20 cellular contexts compared by ENCODE assay signal in genomic region chr1:222107975-222108374, GRCh38.
DNase-seq lines count a peak whose midpoint lies in the region; ATAC-seq and TF ChIP-seq lines count a peak whose summit lies in the region.
"Had no signal": no experiment of that assay in that cellular context is flagged by ENCODE, and none has a peak within 500 bp of the region (broad histone marks: within the 10 kb centered on the region; RNA-seq: fewer than 3 reads in every experiment).

No MANE protein-coding gene starts in this region.

- H2BK5ac ChIP-seq in neuronal stem cell (ENCODE audit: low read length), result no peak overlapping the region

- H3K9me3 ChIP-seq in neuronal stem cell (replicated peaks in 1 of 2; ENCODE audit: control insufficient read depth in 2 of 2, insufficient read depth in 1 of 2, low read depth in 1 of 2, low read length in 2 of 2) (no peaks in the 10 kb centered on the region), upper lobe of right lung (no peaks in the 10 kb centered on the region), tibial artery (no peaks in the 10 kb centered on the region)
- H3K9me3 ChIP-seq: BLaER1, Caco-2 had no signal

- no peak overlapping the region for H2BK120ac ChIP-seq in neuronal stem cell (ENCODE audit: low read depth, low read length)

- no peaks in the 10 kb centered on the region for H3K27me3 Mint-ChIP-seq in activated naive CD8-positive, alpha-beta T cell treated with anti-CD3 and anti-CD28 coated beads, Interleukin-2, amount 50 U/mL, for 24 hours
- H3K27me3 Mint-ChIP-seq in activated naive CD8-positive, alpha-beta T cell treated with anti-CD3 and anti-CD28 coated beads for 36 hours, result no peaks in the 10 kb centered on the region
- H3K27me3 Mint-ChIP-seq in natural killer cell treated with Interleukin-12 subunit alpha and Interleukin-12 subunit beta and Interleukin-15 and Interleukin-18, amount 100 ng/mL, for 72 hours, result peaks cover 7 to 13% of the 10 kb centered on the region in 2 donors
- peaks cover 0 to 10% of the 10 kb centered on the region in 2 donors for H3K27me3 Mint-ChIP-seq in natural killer cell (ENCODE audit: low read depth in 2 of 2)
- peaks cover 11 to 28% of the 10 kb centered on the region in 2 donors for H3K27me3 Mint-ChIP-seq in effector memory CD8-positive, alpha-beta T cell
- H3K27me3 Mint-ChIP-seq: CD4-positive, CD25-positive, alpha-beta regulatory T cell had no signal

- H4K8ac ChIP-seq in neuronal stem cell (ENCODE audit: low read depth, low read length), result no peak overlapping the region

- H4K91ac ChIP-seq in neuronal stem cell (ENCODE audit: low read depth, low read length, poor library complexity), result no peak overlapping the region

- no peak overlapping the region for H2AFZ ChIP-seq in neuronal stem cell (ENCODE audit: low read length)
- H2AFZ ChIP-seq: GM23248 had no signal

- H2BK12ac ChIP-seq in neuronal stem cell (ENCODE audit: low read length), result no peak overlapping the region

- no CpG with 5 or more reads among the region's 4 CpGs for WGBS in neuronal stem cell (ENCODE audit: extremely low coverage in 2 of 2, insufficient read length in 2 of 2, insufficient replicate concordance in 1 of 2), 2 donors

- intact Hi-C loops in natural killer cell (cut with micrococcal nuclease), result no loop called here
- intact Hi-C loops in upper lobe of right lung (cut with DNase I), result no loop called here
- intact Hi-C loops in tibial artery (cut with DNase I; ENCODE audit: low total_unique reads), result no loop called here

- H3K79me1 ChIP-seq in neuronal stem cell (ENCODE audit: low read depth, low read length), result no peaks in the 10 kb centered on the region

- no peak overlapping the region for H3K4me3 Mint-ChIP-seq in activated naive CD8-positive, alpha-beta T cell treated with anti-CD3 and anti-CD28 coated beads, Interleukin-2, amount 50 U/mL, for 24 hours
- H3K4me3 Mint-ChIP-seq in activated naive CD8-positive, alpha-beta T cell treated with anti-CD3 and anti-CD28 coated beads for 36 hours, result no peak overlapping the region
- no peak overlapping the region for H3K4me3 Mint-ChIP-seq in natural killer cell treated with Interleukin-12 subunit alpha and Interleukin-12 subunit beta and Interleukin-15 and Interleukin-18, amount 100 ng/mL, for 72 hours
- H3K4me3 Mint-ChIP-seq in natural killer cell, result no peak overlapping the region
- H3K4me3 Mint-ChIP-seq in effector memory CD8-positive, alpha-beta T cell, result no peak overlapping the region
- H3K4me3 Mint-ChIP-seq: B cell; CD4-positive, CD25-positive, alpha-beta regulatory T cell; CD8-positive, alpha-beta T cell had no signal

- H3K4me1 Mint-ChIP-seq in activated naive CD8-positive, alpha-beta T cell treated with anti-CD3 and anti-CD28 coated beads, Interleukin-2, amount 50 U/mL, for 24 hours, result no peaks in the 10 kb centered on the region
- no peaks in the 10 kb centered on the region for H3K4me1 Mint-ChIP-seq in activated naive CD8-positive, alpha-beta T cell treated with anti-CD3 and anti-CD28 coated beads for 36 hours
- peaks cover 0 to 3% of the 10 kb centered on the region in 2 donors for H3K4me1 Mint-ChIP-seq in natural killer cell treated with Interleukin-12 subunit alpha and Interleukin-12 subunit beta and Interleukin-15 and Interleukin-18, amount 100 ng/mL, for 72 hours (ENCODE audit: low read depth in 2 of 2)
- H3K4me1 Mint-ChIP-seq in natural killer cell, result no peaks in the 10 kb centered on the region
- H3K4me1 Mint-ChIP-seq in effector memory CD8-positive, alpha-beta T cell (ENCODE audit: low read depth in 2 of 2), result no peaks in the 10 kb centered on the region
- H3K4me1 Mint-ChIP-seq: B cell had no signal

- H3K4me1 ChIP-seq in neuronal stem cell (ENCODE audit: control insufficient read depth in 2 of 2, insufficient read depth in 1 of 2, low read depth in 1 of 2, low read length in 2 of 2) (peaks cover 0 to 10% of the 10 kb centered on the region in 2 donors), upper lobe of right lung (no peaks in the 10 kb centered on the region), tibial artery (no peaks in the 10 kb centered on the region)
- H3K4me1 ChIP-seq: BLaER1, Caco-2 had no signal

- no peak overlapping the region for H3K27ac Mint-ChIP-seq in activated naive CD8-positive, alpha-beta T cell treated with anti-CD3 and anti-CD28 coated beads, Interleukin-2, amount 50 U/mL, for 24 hours
- no peak overlapping the region for H3K27ac Mint-ChIP-seq in activated naive CD8-positive, alpha-beta T cell treated with anti-CD3 and anti-CD28 coated beads for 36 hours
- no peak overlapping the region for H3K27ac Mint-ChIP-seq in natural killer cell treated with Interleukin-12 subunit alpha and Interleukin-12 subunit beta and Interleukin-15 and Interleukin-18, amount 100 ng/mL, for 72 hours
- H3K27ac Mint-ChIP-seq in natural killer cell, result no peak overlapping the region
- no peak overlapping the region for H3K27ac Mint-ChIP-seq in effector memory CD8-positive, alpha-beta T cell
- H3K27ac Mint-ChIP-seq: B cell; CD4-positive, CD25-positive, alpha-beta regulatory T cell; CD8-positive, alpha-beta T cell had no signal

- no peaks in the 10 kb centered on the region for H3K9me3 Mint-ChIP-seq in activated naive CD8-positive, alpha-beta T cell treated with anti-CD3 and anti-CD28 coated beads, Interleukin-2, amount 50 U/mL, for 24 hours
- no peaks in the 10 kb centered on the region for H3K9me3 Mint-ChIP-seq in activated naive CD8-positive, alpha-beta T cell treated with anti-CD3 and anti-CD28 coated beads for 36 hours
- H3K9me3 Mint-ChIP-seq in natural killer cell treated with Interleukin-12 subunit alpha and Interleukin-12 subunit beta and Interleukin-15 and Interleukin-18, amount 100 ng/mL, for 72 hours, result peaks cover 3% of the 10 kb centered on the region
- H3K9me3 Mint-ChIP-seq in natural killer cell, result peaks cover 0 to 2% of the 10 kb centered on the region in 2 donors
- no peaks in the 10 kb centered on the region for H3K9me3 Mint-ChIP-seq in effector memory CD8-positive, alpha-beta T cell
- H3K9me3 Mint-ChIP-seq: CD4-positive, CD25-positive, alpha-beta regulatory T cell; CD8-positive, alpha-beta T cell had no signal

- no peak for DNase-seq in activated naive CD8-positive, alpha-beta T cell treated with anti-CD3 and anti-CD28 coated beads, Interleukin-2, amount 50 U/mL, for 24 hours
- no peak for DNase-seq in activated naive CD8-positive, alpha-beta T cell treated with anti-CD3 and anti-CD28 coated beads for 36 hours
- no peak for DNase-seq in natural killer cell treated with Interleukin-12 subunit alpha and Interleukin-12 subunit beta and Interleukin-15 and Interleukin-18, amount 100 ng/mL, for 72 hours (ENCODE audit: low spot score)
- DNase-seq in natural killer cell, result no peak
- no peak for DNase-seq in neuronal stem cell (ENCODE audit: low spot score)
- no peak for DNase-seq in upper lobe of right lung
- no peak for DNase-seq in tibial artery
- no peak for DNase-seq in effector memory CD8-positive, alpha-beta T cell
- DNase-seq: Caco-2; CD4-positive, CD25-positive, alpha-beta regulatory T cell; CD8-positive, alpha-beta T cell; DMS153; DND-41; GM23248; H7; HCEC 1CT had no signal

- H3K36me3 Mint-ChIP-seq in activated naive CD8-positive, alpha-beta T cell treated with anti-CD3 and anti-CD28 coated beads, Interleukin-2, amount 50 U/mL, for 24 hours (ENCODE audit: low read depth), result no peaks in the 10 kb centered on the region
- no peaks in the 10 kb centered on the region for H3K36me3 Mint-ChIP-seq in activated naive CD8-positive, alpha-beta T cell treated with anti-CD3 and anti-CD28 coated beads for 36 hours
- no peaks in the 10 kb centered on the region for H3K36me3 Mint-ChIP-seq in natural killer cell treated with Interleukin-12 subunit alpha and Interleukin-12 subunit beta and Interleukin-15 and Interleukin-18, amount 100 ng/mL, for 72 hours
- H3K36me3 Mint-ChIP-seq in natural killer cell, result no peaks in the 10 kb centered on the region
- H3K36me3 Mint-ChIP-seq in effector memory CD8-positive, alpha-beta T cell (ENCODE audit: insufficient read depth), result no peaks in the 10 kb centered on the region
- H3K36me3 Mint-ChIP-seq: CD4-positive, CD25-positive, alpha-beta regulatory T cell; CD8-positive, alpha-beta T cell had no signal

- H3K4ac ChIP-seq in neuronal stem cell (ENCODE audit: low read length), result no peak overlapping the region

- H3K4me3 ChIP-seq in neuronal stem cell (ENCODE audit: low read length in 2 of 2) (no peak overlapping the region), upper lobe of right lung (no peak overlapping the region), tibial artery (no peak overlapping the region)
- H3K4me3 ChIP-seq: BLaER1, GM23248 had no signal

- H3K9ac ChIP-seq in neuronal stem cell (ENCODE audit: low read depth, low read length, poor library complexity), result no peak overlapping the region
- H3K9ac ChIP-seq: BLaER1, GM23248 had no signal

- peak overlapping the region; percentile 16 for H2AK5ac ChIP-seq in neuronal stem cell (ENCODE audit: low read depth, low read length)

- peak; percentile 36 for ATAC-seq in activated naive CD8-positive, alpha-beta T cell treated with anti-CD3 and anti-CD28 coated beads, Interleukin-2, amount 50 U/mL, for 24 hours
- ATAC-seq in natural killer cell treated with Interleukin-12 subunit alpha and Interleukin-12 subunit beta and Interleukin-15 and Interleukin-18, amount 100 ng/mL, for 72 hours, result peak; percentile 34 to 55
- ATAC-seq in natural killer cell (no peak), upper lobe of right lung (peak; percentile 31)
- ATAC-seq in effector memory CD8-positive, alpha-beta T cell (replicated peaks), result no peak
- ATAC-seq: CD8-positive, alpha-beta T cell had no signal

- H3K36me3 ChIP-seq in neuronal stem cell (replicated peaks in 1 of 2; ENCODE audit: control insufficient read depth in 2 of 2, insufficient read depth in 2 of 2, low read length in 2 of 2), result no peaks in the 10 kb centered on the region
- H3K36me3 ChIP-seq in upper lobe of right lung, result no peaks in the 10 kb centered on the region
- no peaks in the 10 kb centered on the region for H3K36me3 ChIP-seq in tibial artery
- H3K36me3 ChIP-seq: BLaER1 had no signal

- H3K27me3 ChIP-seq in neuronal stem cell (ENCODE audit: control insufficient read depth in 3 of 3, insufficient read depth in 3 of 3, low read depth in 1 of 3, low read length in 3 of 3) (no peaks in the 10 kb centered on the region), upper lobe of right lung (no peaks in the 10 kb centered on the region), tibial artery (no peaks in the 10 kb centered on the region)
- H3K27me3 ChIP-seq: BLaER1 had no signal

- no peak overlapping the region for H3K23ac ChIP-seq in neuronal stem cell (ENCODE audit: low read depth, low read length, poor library complexity)

- H3K14ac ChIP-seq in neuronal stem cell (ENCODE audit: low read length), result no peak overlapping the region

- H3K4me2 ChIP-seq in neuronal stem cell (ENCODE audit: insufficient read depth, low read length, poor library complexity, severe bottlenecking), result no peak overlapping the region
- H3K4me2 ChIP-seq: BLaER1 had no signal

- no peak overlapping the region for H3K27ac ChIP-seq in neuronal stem cell (replicated peaks; ENCODE audit: low read length)
- H3K27ac ChIP-seq in upper lobe of right lung, result no peak overlapping the region
- no peak overlapping the region for H3K27ac ChIP-seq in tibial artery
- H3K27ac ChIP-seq: 22Rv1, BLaER1, C4-2B, GM23248 had no signal

- no peak overlapping the region for H2BK15ac ChIP-seq in neuronal stem cell (ENCODE audit: low read length)

- TF ChIP-seq CTCF in natural killer cell (IDR thresholded peaks at IDR 0.05) (no peak), upper lobe of right lung (IDR thresholded peaks at IDR 0.05) (no peak), tibial artery (IDR thresholded peaks at IDR 0.05) (no peak)

- no peak overlapping the region for H3K18ac ChIP-seq in neuronal stem cell (ENCODE audit: low read length)

Comparison
In these comparisons a context has a peak if more than half of its experiments do, and no peak if none do; other contexts are left out.
1. ATAC-seq: peak in activated naive CD8-positive, alpha-beta T cell treated with anti-CD3 and anti-CD28 coated beads, Interleukin-2, amount 50 U/mL, for 24 hours (single experiment), natural killer cell treated with Interleukin-12 subunit alpha and Interleukin-12 subunit beta and Interleukin-15 and Interleukin-18, amount 100 ng/mL, for 72 hours (2 of 2) and upper lobe of right lung (single experiment); none in natural killer cell (0 of 3) and effector memory CD8-positive, alpha-beta T cell (single experiment).